In the genomic region with DNA sequence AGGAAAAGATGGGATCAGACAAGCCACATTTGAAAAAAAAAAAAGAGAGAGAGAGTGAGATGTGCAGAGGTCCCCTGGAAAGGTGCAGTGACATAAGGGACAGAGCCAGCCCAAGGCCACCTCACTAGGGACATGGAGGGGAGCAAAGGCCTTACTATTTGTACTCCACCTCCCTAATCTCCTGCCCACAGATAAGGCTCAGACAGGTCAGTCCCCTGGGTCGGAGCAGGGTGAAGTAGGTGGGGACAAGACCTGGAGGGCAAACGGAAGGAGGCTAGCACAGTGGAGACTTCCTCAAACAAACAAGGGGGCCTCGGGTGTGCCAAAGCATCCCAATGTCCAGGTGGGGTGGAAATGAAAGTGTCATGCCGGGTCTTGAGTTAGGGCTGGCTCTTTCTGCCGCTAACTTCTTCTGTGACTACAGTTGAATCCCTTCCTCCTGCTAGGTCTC, we compare ENCODE assay signal across 1 cellular context.
TF ChIP-seq lines count a peak whose summit lies in the region.

No MANE protein-coding gene starts in this region.

TF ChIP-seq in K562, 482 proteins besides CTCF, POLR2A, EP300 and RAD21:
- TF ChIP-seq CBFA2T3 (IDR thresholded peaks at IDR 0.05) (peak; percentile 20; the same call in 1 of the 2 replicates), JUND (IDR thresholded peaks at IDR 0.05; ENCODE audit: borderline replicate concordance, low read depth, low read length) (no peak), JUND (tag; IDR thresholded peaks at IDR 0.05; ENCODE audit: borderline replicate concordance, low read depth, low read length) (peak; percentile 22; the same call in 1 of the 3 replicates), MYNN (IDR thresholded peaks at IDR 0.05) (0 out of 2 replicates have a peak, but pooled peaks have one; percentile 19), MYNN (CRISPR knock-in tag; IDR thresholded peaks at IDR 0.05) (no peak), CTBP1 (IDR thresholded peaks at IDR 0.05; ENCODE audit: borderline replicate concordance) (peak; percentile 51; the same call in 1 of the 2 replicates), ARID1B (IDR thresholded peaks at IDR 0.05) (peak; percentile 37), ZNF384 (IDR thresholded peaks at IDR 0.05; ENCODE audit: low read depth, low read length) (peak; percentile 64), FOSL1 (tag; conservative IDR thresholded peaks at IDR 0.05) (no peak), SMAD4 (CRISPR knock-in tag; conservative IDR thresholded peaks at IDR 0.05) (peak; percentile 31; the same call in 1 of the 2 replicates), ILF3 (IDR thresholded peaks at IDR 0.05; ENCODE audit: borderline replicate concordance) (no peak), HDAC1 (IDR thresholded peaks at IDR 0.05) (0 out of 4 replicates have a peak, but pooled peaks of 1 of the 2 experiments have one; percentile 19), ELF4 (CRISPR knock-in tag; IDR thresholded peaks at IDR 0.05) (0 out of 2 replicates have a peak, but pooled peaks have one; percentile 12), POLR2G (IDR thresholded peaks at IDR 0.05; ENCODE audit: low read depth, low read length) (no peak), ZNF589 (CRISPR knock-in tag; IDR thresholded peaks at IDR 0.05; ENCODE audit: low read depth) (no peak), ATF7 (IDR thresholded peaks at IDR 0.05) (no peak), TAF1 (IDR thresholded peaks at IDR 0.05; ENCODE audit: control insufficient read depth, extremely low read depth, insufficient read depth, low read length, severe bottlenecking) (peak; percentile 15), MTA1 (IDR thresholded peaks at IDR 0.05; ENCODE audit: borderline replicate concordance) (peak; percentile 39; the same call in 1 of the 2 replicates), GATAD2A (IDR thresholded peaks at IDR 0.05) (peak; percentile 34; the same call in 1 of the 2 replicates), SMARCA4 (IDR thresholded peaks at IDR 0.05) (0 out of 2 replicates have a peak, but pooled peaks have one; percentile 28), HNRNPL (IDR thresholded peaks at IDR 0.05; ENCODE audit: low read depth, low read length) (peak; percentile 71; the same call in 1 of the 2 replicates), BRCA1 (IDR thresholded peaks at IDR 0.05) (no peak), BRCA1 (CRISPR knock-in tag; IDR thresholded peaks at IDR 0.05) (peak; percentile 85; the same call in 1 of the 2 replicates), OTX1 (CRISPR knock-in tag; IDR thresholded peaks at IDR 0.05) (0 out of 2 replicates have a peak, but pooled peaks have one; percentile 42), SPI1 (IDR thresholded peaks at IDR 0.05; ENCODE audit: borderline replicate concordance, low read depth, low read length) (peak; percentile 64; the same call in 1 of the 2 replicates)
- TF ChIP-seq, protein P1, sequence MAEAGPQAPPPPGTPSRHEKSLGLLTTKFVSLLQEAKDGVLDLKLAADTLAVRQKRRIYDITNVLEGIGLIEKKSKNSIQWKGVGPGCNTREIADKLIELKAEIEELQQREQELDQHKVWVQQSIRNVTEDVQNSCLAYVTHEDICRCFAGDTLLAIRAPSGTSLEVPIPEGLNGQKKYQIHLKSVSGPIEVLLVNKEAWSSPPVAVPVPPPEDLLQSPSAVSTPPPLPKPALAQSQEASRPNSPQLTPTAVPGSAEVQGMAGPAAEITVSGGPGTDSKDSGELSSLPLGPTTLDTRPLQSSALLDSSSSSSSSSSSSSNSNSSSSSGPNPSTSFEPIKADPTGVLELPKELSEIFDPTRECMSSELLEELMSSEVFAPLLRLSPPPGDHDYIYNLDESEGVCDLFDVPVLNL (CRISPR knock-in tag; IDR thresholded peaks at IDR 0.05; ENCODE audit: low read depth) = no peak
- TF ChIP-seq, protein P2, sequence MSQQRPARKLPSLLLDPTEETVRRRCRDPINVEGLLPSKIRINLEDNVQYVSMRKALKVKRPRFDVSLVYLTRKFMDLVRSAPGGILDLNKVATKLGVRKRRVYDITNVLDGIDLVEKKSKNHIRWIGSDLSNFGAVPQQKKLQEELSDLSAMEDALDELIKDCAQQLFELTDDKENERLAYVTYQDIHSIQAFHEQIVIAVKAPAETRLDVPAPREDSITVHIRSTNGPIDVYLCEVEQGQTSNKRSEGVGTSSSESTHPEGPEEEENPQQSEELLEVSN (IDR thresholded peaks at IDR 0.05; ENCODE audit: borderline replicate concordance in 1 of 2, extremely low read depth in 1 of 2, insufficient read depth in 1 of 2, insufficient read length in 1 of 2, low read depth in 1 of 2, low read length in 1 of 2, poor library complexity in 1 of 2, severe bottlenecking in 1 of 2) = peak in 1 of 2 experiments; percentile 9
